8 cellular contexts compared by ENCODE assay signal in genomic region chr1:155175927-155176371, GRCh38. TPM values are rescaled to one million over a fixed set of nuclear protein-coding genes. Genes with fewer than 3 reads are reported as not detected.
DNase-seq lines count a peak whose midpoint lies in the region; ATAC-seq and TF ChIP-seq lines count a peak whose summit lies in the region.

No MANE protein-coding gene starts in this region.

- no peaks in the 10 kb centered on the region; the same call in 1 of the 2 replicates for H3K36me3 ChIP-seq in Panc1 (ENCODE audit: control insufficient read depth, insufficient read depth, low read length)

- peak; percentile 35; the same call in 1 of the 2 replicates for ATAC-seq in Panc1
- ATAC-seq in HG02623 (IDR thresholded peaks at IDR 0.05; ENCODE audit: unreplicated experiment): no peak

- no TSS peak for BruUV-seq in Panc1 (replicated peaks; lab: Mats Ljungman, UMichigan)

- CTCF ChIA-PET in Panc1 (lab: Charles Lee): interaction anchor here (1.9 kb wide), 1 partner anchor 17 kb away, joined by 14 read pairs; no protein-coding TSS in a partner anchor

- TF ChIP-seq CTCF in Panc1 (IDR thresholded peaks at IDR 0.05): no peak; the same call in 1 of the 2 replicates

- H3K4me3 ChIP-seq in Panc1 (ENCODE audit: low read depth in 2 of 2, low read length in 2 of 2): no peak overlapping the region

- intact Hi-C loops in Panc1 (cut with micrococcal nuclease; ENCODE audit: unreplicated experiment): no loop called here

- H3K27ac ChIP-seq in Panc1 (ENCODE audit: low read length) (no peak overlapping the region), epithelial cell of prostate (peak overlapping the region; percentile 22)

- H3K4me1 ChIP-seq in Panc1 (ENCODE audit: control insufficient read depth, insufficient read depth, low read length): peaks cover 23% of the 10 kb centered on the region

- POLR2A ChIA-PET in Panc1 (lab: Charles Lee): interaction anchor here (0.8 kb wide), 1 partner anchor 32 kb away, joined by 3 read pairs; the partner anchor contains the start of gene MTX1

- in situ Hi-C loops in ACHN (cut with HindIII; ENCODE audit: low pct_ligation_motif_present, low pct_unique_long_range_greater_than_20kb, low sequenced_read_pairs) (no loop called here), Panc1 (cut with HindIII; ENCODE audit: low pct_unique_long_range_greater_than_20kb, low sequenced_read_pairs) (no loop called here)

- no peaks in the 10 kb centered on the region for H3K27me3 ChIP-seq in Panc1 (ENCODE audit: control insufficient read depth, insufficient read depth, low read length)

- DNase-seq in ACHN (peak; percentile 26), DMS53 (lab: John Stamatoyannopoulos, UW) (peak; percentile 92), Panc1 (ENCODE audit: low read depth, low spot score) (no peak), epithelial cell of prostate (ENCODE audit: low read depth, low spot score) (no peak), NOMO-1 treated with DMSO at 0.1 percent for 48 hours (lab: John Stamatoyannopoulos, UW; ENCODE audit: unreplicated experiment) (no peak), glomerular visceral epithelial cell (ENCODE audit: extremely low spot score) (no peak)
- DNase-seq in stimulated activated CD4-positive, alpha-beta T cell treated with anti-CD3 and anti-CD28 coated beads, Interleukin-1b, Interleukin-23, amount 100 ng/mL, for 48 hours: no peak

- no peaks in the 10 kb centered on the region for H3K9me3 ChIP-seq in Panc1 (ENCODE audit: control insufficient read depth, insufficient read depth, low read depth, low read length)

RNA-seq across cellular contexts. Expression of gene TRIM46, which starts 2.3 kb away (rescaled TPM):
- 3.8 TPM for total RNA-seq in Panc1 (2021; ENCODE audit: unreplicated experiment)
- 8.0 TPM for polyA plus RNA-seq in Panc1 (2012; ENCODE audit: insufficient read length)

RNA-seq across cellular contexts. Expression of gene KRTCAP2, which starts 2.8 kb away (rescaled TPM):
- 155 TPM for total RNA-seq in Panc1 (2021; ENCODE audit: unreplicated experiment)
- 207 TPM for polyA plus RNA-seq in Panc1 (2012; ENCODE audit: insufficient read length)

RNA-seq across cellular contexts. Expression of gene THBS3, which starts 31.7 kb away (rescaled TPM):
- 35.9 TPM for total RNA-seq in Panc1 (2021; ENCODE audit: unreplicated experiment)
- polyA plus RNA-seq in Panc1 (2012; ENCODE audit: insufficient read length): 40.8 TPM

RNA-seq across cellular contexts. Expression of gene MTX1, which starts 32.5 kb away (rescaled TPM):
- total RNA-seq in Panc1 (2021; ENCODE audit: unreplicated experiment): 53.6 TPM
- polyA plus RNA-seq in Panc1 (2012; ENCODE audit: insufficient read length): 87.4 TPM

RNA-seq across cellular contexts. Expression of gene DPM3, which starts 35.6 kb away (rescaled TPM):
- 66.0 TPM for total RNA-seq in Panc1 (2021; ENCODE audit: unreplicated experiment)
- polyA plus RNA-seq in Panc1 (2012; ENCODE audit: insufficient read length): 89.1 TPM

Comparison
In these comparisons a context has a peak if more than half of its experiments do, and no peak if none do; other contexts are left out.
1. DNase-seq: peak in ACHN (single experiment) and DMS53 (single experiment); none in Panc1 (single experiment), epithelial cell of prostate (single experiment), NOMO-1 treated with DMSO at 0.1 percent for 48 hours (single experiment), stimulated activated CD4-positive, alpha-beta T cell treated with anti-CD3 and anti-CD28 coated beads, Interleukin-1b, Interleukin-23, amount 100 ng/mL, for 48 hours (single experiment) and glomerular visceral epithelial cell (single experiment).